In the genomic region with DNA sequence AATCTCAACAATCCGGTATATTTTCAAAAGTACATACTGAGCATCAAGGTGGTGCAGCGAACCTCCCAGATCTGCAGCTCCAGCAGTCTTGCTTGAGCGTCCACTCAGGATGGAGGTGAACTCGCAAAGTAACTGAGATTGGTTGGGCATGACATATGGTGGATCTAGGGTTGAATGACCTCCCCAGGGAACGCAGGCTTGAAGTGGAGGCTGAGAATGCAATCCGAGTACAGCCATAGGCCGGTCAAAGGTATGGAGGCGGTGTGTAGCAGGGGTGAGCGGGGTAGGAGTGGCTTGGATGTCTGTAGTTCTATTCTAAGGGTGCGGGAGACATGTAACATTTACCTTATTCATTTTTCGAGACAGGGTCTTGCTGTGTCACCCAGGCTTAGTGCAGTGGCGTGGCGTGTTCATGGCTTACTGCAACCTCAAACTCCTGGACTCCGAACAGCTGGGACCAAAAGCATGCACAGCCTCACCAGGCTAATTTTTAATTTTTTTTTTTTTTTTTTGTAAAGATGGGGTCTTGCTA, we compare ENCODE assay signal across 8 cellular contexts. TPM values are rescaled to one million over a fixed set of nuclear protein-coding genes. Genes with fewer than 3 reads are reported as not detected.
DNase-seq lines count a peak whose midpoint lies in the region; ATAC-seq, FAIRE-seq and TF ChIP-seq lines count a peak whose summit lies in the region.

No MANE protein-coding gene starts in this region.

- H3K27ac Mint-ChIP-seq in T-helper 17 cell: peak overlapping the region; percentile 97

- H3K9me1 ChIP-seq in endothelial cell of umbilical vein (replicated peaks; ENCODE audit: control insufficient read depth, extremely low read depth, insufficient read depth, low read length): no peaks in the 10 kb centered on the region

- H3K4me3 Mint-ChIP-seq in T-helper 17 cell: peak overlapping the region; percentile 95

- H3K4me1 ChIP-seq in MM.1S (ENCODE audit: low read length) (peaks cover 16% of the 10 kb centered on the region), endothelial cell of umbilical vein (ENCODE audit: control insufficient read depth, extremely low read depth, insufficient read depth, low read length) (peaks cover 11% of the 10 kb centered on the region)

- H3K4me2 ChIP-seq in MM.1S (ENCODE audit: low read depth, low read length) (peak overlapping the region; percentile 84), endothelial cell of umbilical vein (ENCODE audit: insufficient read depth, low read length) (peak overlapping the region; percentile 53)

- intact Hi-C loops in endothelial cell of umbilical vein (cut with micrococcal nuclease): loop anchor here (5.0 kb wide), 1 partner anchor 271 kb away; a partner anchor contains a TSS

- H3K9me2 ChIP-seq in MM.1S (replicated peaks; ENCODE audit: insufficient read depth, low read length): no peaks in the 10 kb centered on the region

- no peak for TF ChIP-seq POLR2A in endothelial cell of umbilical vein (IDR thresholded peaks at IDR 0.05; ENCODE audit: low read depth, low read length)

- DNase-seq in G401 (ENCODE audit: low spot score) (peak; percentile 72), MM.1S (peak; percentile 55), T-helper 17 cell (no peak), endothelial cell of umbilical vein (ENCODE audit: low read depth, low spot score) (no peak), midbrain (lab: John Stamatoyannopoulos, UW) (peak; percentile 51), urothelium cell line (ENCODE audit: low spot score) (peak; percentile 64), AML-193 (lab: John Stamatoyannopoulos, UW) (no peak)

- H3K9me3 ChIP-seq in MM.1S (replicated peaks; ENCODE audit: insufficient read depth, low read length) (no peaks in the 10 kb centered on the region), T-helper 17 cell (ENCODE audit: control insufficient read depth, low read length, poor library complexity, severe bottlenecking) (no peaks in the 10 kb centered on the region), endothelial cell of umbilical vein (replicated peaks; ENCODE audit: control insufficient read depth, insufficient read depth, low read length) (no peaks in the 10 kb centered on the region)

- POLR2A ChIA-PET in endothelial cell of umbilical vein (lab: Charles Lee): no interaction called here

- H3K27me3 Mint-ChIP-seq in T-helper 17 cell: no peaks in the 10 kb centered on the region

- peaks cover 55% of the 10 kb centered on the region for H3K79me2 ChIP-seq in MM.1S (ENCODE audit: low read length)
- peaks cover 36% of the 10 kb centered on the region for H3K79me2 ChIP-seq in endothelial cell of umbilical vein (ENCODE audit: control insufficient read depth, insufficient read depth, low read length)

- peak overlapping the region; percentile 75 for H3K27ac ChIP-seq in MM.1S (ENCODE audit: low read length)
- H3K27ac ChIP-seq in endothelial cell of umbilical vein (ENCODE audit: insufficient read depth, low read depth, low read length): peak overlapping the region; percentile 31

- H3K36me3 Mint-ChIP-seq in T-helper 17 cell (ENCODE audit: low read depth): peaks cover 2% of the 10 kb centered on the region

- dilution Hi-C loops in endothelial cell of umbilical vein (cut with MboI; ENCODE audit: extremely low pct_ligation_motif_present, low sequenced_read_pairs): no loop called here

- peaks cover 33% of the 10 kb centered on the region for H3K4me1 Mint-ChIP-seq in T-helper 17 cell

- in situ Hi-C loops in G401 (cut with HindIII; ENCODE audit: low sequenced_read_pairs): no loop called here

- H3F3A ChIP-seq in MM.1S (ENCODE audit: insufficient read depth, low read length): peaks cover 28% of the 10 kb centered on the region

- H4K20me1 ChIP-seq in MM.1S (ENCODE audit: insufficient read depth, low read length) (no peaks in the 10 kb centered on the region), endothelial cell of umbilical vein (replicated peaks; ENCODE audit: control insufficient read depth, extremely low read depth, insufficient read depth, low read length) (no peaks in the 10 kb centered on the region)

- FAIRE-seq in endothelial cell of umbilical vein (lab: Jason Lieb, UNC): no peak
- FAIRE-seq in urothelium cell line (lab: Jason Lieb, UNC): no peak

- no peak for TF ChIP-seq CTCF in MM.1S (IDR thresholded peaks at IDR 0.05; ENCODE audit: low read length)
- TF ChIP-seq CTCF in endothelial cell of umbilical vein (IDR thresholded peaks at IDR 0.05; ENCODE audit: extremely low read depth in 1 of 2, insufficient read depth in 1 of 2, low read depth in 1 of 2, low read length in 2 of 2): no peak

- CTCF ChIA-PET in endothelial cell of umbilical vein (lab: Charles Lee): interaction anchor here (1.3 to 1.4 kb wide), 2 partner anchors 182 to 268 kb away, joined by 3 to 9 read pairs; no protein-coding TSS in a partner anchor

- ATAC-seq in GM21825 (IDR thresholded peaks at IDR 0.05; ENCODE audit: unreplicated experiment): peak; percentile 27
- ATAC-seq in T-helper 17 cell: peak; percentile 32

- peak overlapping the region; percentile 88 for H3K4me3 ChIP-seq in MM.1S (ENCODE audit: low read length)
- peak overlapping the region; percentile 28 to 92 (median 89) for H3K4me3 ChIP-seq in endothelial cell of umbilical vein (replicated peaks in 1 of 3; ENCODE audit: insufficient read depth in 1 of 3, low read depth in 1 of 3, low read length in 3 of 3)

- peak overlapping the region; percentile 78 for H3K9ac ChIP-seq in MM.1S (ENCODE audit: low read length)
- peak overlapping the region; percentile 59 for H3K9ac ChIP-seq in endothelial cell of umbilical vein (replicated peaks; ENCODE audit: extremely low read depth, insufficient read depth, low read length)

- H2AFZ ChIP-seq in MM.1S (ENCODE audit: low read length): peak overlapping the region; percentile 87
- H2AFZ ChIP-seq in endothelial cell of umbilical vein (ENCODE audit: low read depth, low read length): peak overlapping the region; percentile 44

- H3K36me3 ChIP-seq in MM.1S (replicated peaks; ENCODE audit: insufficient read depth, low read length) (no peaks in the 10 kb centered on the region), endothelial cell of umbilical vein (ENCODE audit: control insufficient read depth in 2 of 2, extremely low read depth in 1 of 2, insufficient read depth in 2 of 2, low read length in 2 of 2) (peaks cover 3 to 28% of the 10 kb centered on the region in 2 experiments)

- BruUV-seq in endothelial cell of umbilical vein (replicated peaks; lab: Mats Ljungman, UMichigan): TSS peak; percentile 39

- H3K27me3 ChIP-seq in MM.1S (replicated peaks; ENCODE audit: insufficient read depth, low read length) (no peaks in the 10 kb centered on the region), endothelial cell of umbilical vein (ENCODE audit: control insufficient read depth in 2 of 2, insufficient read depth in 2 of 2, low read length in 2 of 2) (no peaks in the 10 kb centered on the region)

RNA-seq across cellular contexts. Expression of a gene that starts 0.6 kb away (rescaled TPM):
- 60.2 and 63.3 TPM in 2 replicates for total RNA-seq in G401 (2014; rRNA removed; shearing (Covaris generic))
- 10 to 100 TPM; 31.6 to 32.7 TPM for total RNA-seq in T-helper 17 cell
- 25.0 and 26.1 TPM in 2 replicates for total RNA-seq in endothelial cell of umbilical vein
- polyA plus RNA-seq in endothelial cell of umbilical vein: 27.4 and 28.0 TPM in 2 replicates
- polyA plus RNA-seq in endothelial cell of umbilical vein (2011; cell fraction: cytosol; rRNA removed): 22.8 and 23.6 TPM in 2 replicates
- polyA plus RNA-seq in endothelial cell of umbilical vein (2011; cell fraction: nucleus; rRNA removed): 13.2 and 13.3 TPM in 2 replicates
- 16.3 and 18.4 TPM in 2 replicates for polyA plus RNA-seq in endothelial cell of umbilical vein (2012)
- polyA minus RNA-seq in endothelial cell of umbilical vein: 36.7 and 43.3 TPM in 2 replicates
- 11.7 TPM for polyA minus RNA-seq in endothelial cell of umbilical vein (2011; cell fraction: cytosol; rRNA and poly(A)+ RNA removed)
- 10.4 and 16.8 TPM in 2 replicates for polyA minus RNA-seq in endothelial cell of umbilical vein (2011; cell fraction: nucleus; rRNA and poly(A)+ RNA removed)

RNA-seq across cellular contexts. Expression of a gene that starts 15.8 kb away (rescaled TPM):
- 48.9 and 61.5 TPM in 2 replicates for total RNA-seq in G401 (2014; rRNA removed; shearing (Covaris generic))
- total RNA-seq in T-helper 17 cell (10 to 100 TPM; 10.2 to 11.1 TPM), endothelial cell of umbilical vein (27.4 and 30.6 TPM in 2 replicates)
- 17.5 and 22.0 TPM in 2 replicates for polyA plus RNA-seq in endothelial cell of umbilical vein
- polyA plus RNA-seq in endothelial cell of umbilical vein (2011; cell fraction: cytosol; rRNA removed): 31.0 and 32.8 TPM in 2 replicates
- 11.9 and 13.1 TPM in 2 replicates for polyA plus RNA-seq in endothelial cell of umbilical vein (2011; cell fraction: nucleus; rRNA removed)
- 26.9 and 42.5 TPM in 2 replicates for polyA plus RNA-seq in endothelial cell of umbilical vein (2012)
- polyA minus RNA-seq in endothelial cell of umbilical vein: 11.8 and 12.7 TPM in 2 replicates
- 11.1 TPM for polyA minus RNA-seq in endothelial cell of umbilical vein (2011; cell fraction: cytosol; rRNA and poly(A)+ RNA removed)
- 2.9 TPM in 2 replicates for polyA minus RNA-seq in endothelial cell of umbilical vein (2011; cell fraction: nucleus; rRNA and poly(A)+ RNA removed)

RNA-seq across cellular contexts. Expression of a gene that starts 16.6 kb away (rescaled TPM):
- total RNA-seq in G401 (2014; rRNA removed; shearing (Covaris generic)): 41.5 and 45.5 TPM in 2 replicates
- total RNA-seq in T-helper 17 cell: 10 to 100 TPM; 23.1 to 24.9 TPM
- 27.7 and 30.9 TPM in 2 replicates for total RNA-seq in endothelial cell of umbilical vein
- polyA plus RNA-seq in endothelial cell of umbilical vein: 17.3 and 18.1 TPM in 2 replicates
- 26.0 TPM in 2 replicates for polyA plus RNA-seq in endothelial cell of umbilical vein (2011; cell fraction: cytosol; rRNA removed)
- 27.8 and 28.2 TPM in 2 replicates for polyA plus RNA-seq in endothelial cell of umbilical vein (2011; cell fraction: nucleus; rRNA removed)
- 17.5 and 22.0 TPM in 2 replicates for polyA plus RNA-seq in endothelial cell of umbilical vein (2012)
- 25.2 and 25.3 TPM in 2 replicates for polyA minus RNA-seq in endothelial cell of umbilical vein
- 15.0 TPM for polyA minus RNA-seq in endothelial cell of umbilical vein (2011; cell fraction: cytosol; rRNA and poly(A)+ RNA removed)
- 12.1 and 12.8 TPM in 2 replicates for polyA minus RNA-seq in endothelial cell of umbilical vein (2011; cell fraction: nucleus; rRNA and poly(A)+ RNA removed)

RNA-seq across cellular contexts. Expression of a gene that starts 30.9 kb away (rescaled TPM):
- 74.1 and 84.8 TPM in 2 replicates for total RNA-seq in G401 (2014; rRNA removed; shearing (Covaris generic))
- 10 to 100 TPM; 76.3 to 79.2 TPM for total RNA-seq in T-helper 17 cell
- 122 and 127 TPM in 2 replicates for total RNA-seq in endothelial cell of umbilical vein
- polyA plus RNA-seq in endothelial cell of umbilical vein: 221 and 228 TPM in 2 replicates
- 206 and 231 TPM in 2 replicates for polyA plus RNA-seq in endothelial cell of umbilical vein (2011; cell fraction: cytosol; rRNA removed)
- 165 and 194 TPM in 2 replicates for polyA plus RNA-seq in endothelial cell of umbilical vein (2011; cell fraction: nucleus; rRNA removed)
- 125 and 207 TPM in 2 replicates for polyA plus RNA-seq in endothelial cell of umbilical vein (2012)
- 288 and 289 TPM in 2 replicates for polyA minus RNA-seq in endothelial cell of umbilical vein
- polyA minus RNA-seq in endothelial cell of umbilical vein (2011; cell fraction: cytosol; rRNA and poly(A)+ RNA removed): 33.1 TPM
- 77.9 and 102 TPM in 2 replicates for polyA minus RNA-seq in endothelial cell of umbilical vein (2011; cell fraction: nucleus; rRNA and poly(A)+ RNA removed)

RNA-seq across cellular contexts. Expression of a gene that starts 31.6 kb away (rescaled TPM):
- 43.4 and 46.7 TPM in 2 replicates for total RNA-seq in G401 (2014; rRNA removed; shearing (Covaris generic))
- total RNA-seq in T-helper 17 cell: under 1 TPM; 0.32 to 0.37 TPM
- total RNA-seq in endothelial cell of umbilical vein: 40.6 and 44.7 TPM in 2 replicates
- 33.2 and 36.6 TPM in 2 replicates for polyA plus RNA-seq in endothelial cell of umbilical vein
- 43.5 and 50.0 TPM in 2 replicates for polyA plus RNA-seq in endothelial cell of umbilical vein (2011; cell fraction: cytosol; rRNA removed)
- 72.3 and 91.0 TPM in 2 replicates for polyA plus RNA-seq in endothelial cell of umbilical vein (2011; cell fraction: nucleus; rRNA removed)
- polyA plus RNA-seq in endothelial cell of umbilical vein (2012): 17.1 and 34.7 TPM in 2 replicates
- 32.7 and 40.4 TPM in 2 replicates for polyA minus RNA-seq in endothelial cell of umbilical vein
- polyA minus RNA-seq in endothelial cell of umbilical vein (2011; cell fraction: cytosol; rRNA and poly(A)+ RNA removed): 25.7 TPM
- 28.9 and 31.7 TPM in 2 replicates for polyA minus RNA-seq in endothelial cell of umbilical vein (2011; cell fraction: nucleus; rRNA and poly(A)+ RNA removed)

Comparison
In these comparisons a context has a peak if more than half of its experiments do, and no peak if none do; other contexts are left out.
1. DNase-seq: peak in G401 (single experiment), MM.1S (single experiment), midbrain (single experiment) and urothelium cell line (single experiment); none in T-helper 17 cell (0 of 3), endothelial cell of umbilical vein (single experiment) and AML-193 (0 of 2).